Comparison of ENCODE assay signal across 2 cellular contexts in the genomic region with DNA sequence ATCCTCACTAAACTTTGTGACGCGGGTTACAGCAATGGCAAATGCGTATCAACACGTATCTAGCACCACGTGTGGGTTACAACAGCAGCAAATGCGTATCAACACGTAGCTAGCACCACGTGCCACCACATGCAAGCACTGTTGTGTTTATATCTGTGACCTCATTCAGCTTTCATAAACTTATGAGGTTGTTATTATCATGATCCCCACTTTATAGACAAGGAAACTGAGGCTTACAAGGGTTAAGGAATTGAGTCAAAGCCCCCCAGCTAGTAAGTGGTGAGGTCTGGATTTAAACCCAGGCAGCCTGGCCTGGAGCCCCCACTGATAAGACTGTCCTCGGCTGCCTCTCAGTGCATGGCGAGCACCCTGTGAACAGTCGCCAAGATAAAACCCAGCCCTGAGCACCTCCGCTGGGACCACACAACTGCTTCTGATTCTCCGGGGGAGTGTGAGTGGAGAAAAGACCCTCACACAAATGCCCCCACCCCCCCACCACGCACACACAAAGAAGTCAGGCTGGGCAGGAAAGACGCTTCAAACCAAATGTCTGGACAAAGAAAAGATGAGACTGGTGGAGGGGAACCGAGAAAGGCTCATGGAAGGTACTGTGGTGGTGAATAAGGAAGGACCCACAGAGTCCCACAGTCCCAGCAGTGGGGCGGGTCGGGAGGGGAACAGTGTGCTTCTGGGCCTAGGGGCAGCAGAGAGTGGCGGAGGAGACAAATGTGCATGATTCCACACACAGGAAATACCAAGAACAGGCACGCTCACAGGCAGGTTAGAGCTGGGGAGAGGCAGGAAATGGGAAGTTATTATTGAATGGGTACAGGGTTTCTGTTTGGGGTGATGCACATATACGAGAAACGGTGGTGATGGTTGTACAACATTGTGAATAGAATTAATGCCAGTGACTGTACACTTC.
TF ChIP-seq lines count a peak whose summit lies in the region.

No MANE protein-coding gene starts in this region.

TF ChIP-seq in IMR-90, 13 proteins besides CTCF, POLR2A, EP300 and RAD21:
- TF ChIP-seq, protein P1, sequence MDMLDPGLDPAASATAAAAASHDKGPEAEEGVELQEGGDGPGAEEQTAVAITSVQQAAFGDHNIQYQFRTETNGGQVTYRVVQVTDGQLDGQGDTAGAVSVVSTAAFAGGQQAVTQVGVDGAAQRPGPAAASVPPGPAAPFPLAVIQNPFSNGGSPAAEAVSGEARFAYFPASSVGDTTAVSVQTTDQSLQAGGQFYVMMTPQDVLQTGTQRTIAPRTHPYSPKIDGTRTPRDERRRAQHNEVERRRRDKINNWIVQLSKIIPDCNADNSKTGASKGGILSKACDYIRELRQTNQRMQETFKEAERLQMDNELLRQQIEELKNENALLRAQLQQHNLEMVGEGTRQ (IDR thresholded peaks at IDR 0.05; ENCODE audit: low read depth, low read length), result no peak
- TF ChIP-seq CEBPB (IDR thresholded peaks at IDR 0.05; ENCODE audit: low read depth, low read length) (no peak), NFE2L2 (IDR thresholded peaks at IDR 0.05; ENCODE audit: low read depth, low read length) (no peak), FOS (IDR thresholded peaks at IDR 0.05; ENCODE audit: low read depth, low read length) (no peak), RCOR1 (IDR thresholded peaks at IDR 0.05; ENCODE audit: insufficient replicate concordance, low read length) (no peak), CHD1 (IDR thresholded peaks at IDR 0.05; ENCODE audit: low read depth, low read length) (no peak), MAFK (IDR thresholded peaks at IDR 0.05; ENCODE audit: low read depth, low read length) (no peak), SMC3 (IDR thresholded peaks at IDR 0.05; ENCODE audit: low read depth, low read length) (no peak)
- TF ChIP-seq, protein P2, sequence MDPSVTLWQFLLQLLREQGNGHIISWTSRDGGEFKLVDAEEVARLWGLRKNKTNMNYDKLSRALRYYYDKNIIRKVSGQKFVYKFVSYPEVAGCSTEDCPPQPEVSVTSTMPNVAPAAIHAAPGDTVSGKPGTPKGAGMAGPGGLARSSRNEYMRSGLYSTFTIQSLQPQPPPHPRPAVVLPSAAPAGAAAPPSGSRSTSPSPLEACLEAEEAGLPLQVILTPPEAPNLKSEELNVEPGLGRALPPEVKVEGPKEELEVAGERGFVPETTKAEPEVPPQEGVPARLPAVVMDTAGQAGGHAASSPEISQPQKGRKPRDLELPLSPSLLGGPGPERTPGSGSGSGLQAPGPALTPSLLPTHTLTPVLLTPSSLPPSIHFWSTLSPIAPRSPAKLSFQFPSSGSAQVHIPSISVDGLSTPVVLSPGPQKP (IDR thresholded peaks at IDR 0.05; ENCODE audit: borderline replicate concordance, low read depth, low read length), result no peak
TF ChIP-seq in IMR-90: peak in this region for 0.

TF ChIP-seq in H1, 55 proteins besides CTCF, POLR2A, EP300 and RAD21:
- TF ChIP-seq RNF2 (IDR thresholded peaks at IDR 0.05; ENCODE audit: borderline replicate concordance, low read depth, low read length, missing control alignments, poor library complexity, severe bottlenecking), result no peak
- no peak for TF ChIP-seq TBP (IDR thresholded peaks at IDR 0.05; ENCODE audit: low read depth, low read length)
- no peak for TF ChIP-seq RFX5 (IDR thresholded peaks at IDR 0.05; ENCODE audit: borderline replicate concordance, low read depth, low read length)
- no peak for TF ChIP-seq TEAD4 (IDR thresholded peaks at IDR 0.05; ENCODE audit: low read depth, low read length)
- no peak for TF ChIP-seq SP1 (IDR thresholded peaks at IDR 0.05; ENCODE audit: low read depth, low read length)
- no peak for TF ChIP-seq GABPA (IDR thresholded peaks at IDR 0.05; ENCODE audit: borderline replicate concordance, insufficient read depth, low read length)
- TF ChIP-seq, protein P1 (IDR thresholded peaks at IDR 0.05; ENCODE audit: low read length), result no peak
- TF ChIP-seq CBX8 (IDR thresholded peaks at IDR 0.05; ENCODE audit: borderline replicate concordance, low read depth, low read length), result no peak
